ENCODE assay signal across 9 cellular contexts in genomic region chr16:49859139-49859947, GRCh38. TPM values are rescaled to one million over a fixed set of nuclear protein-coding genes. Genes with fewer than 3 reads are reported as not detected.
DNase-seq lines count a peak whose midpoint lies in the region; ATAC-seq, FAIRE-seq and TF ChIP-seq lines count a peak whose summit lies in the region.
"Had no signal": no experiment of that assay in that cellular context is flagged by ENCODE, and none has a peak within 500 bp of the region (broad histone marks: within the 10 kb centered on the region; RNA-seq: fewer than 3 reads in every experiment).

No MANE protein-coding gene starts in this region.

- TF ChIP-seq EP300 in A549 (IDR thresholded peaks at IDR 0.05): no peak

- no peak for TF ChIP-seq CTCF in A549 (IDR thresholded peaks at IDR 0.05)

- TF ChIP-seq RAD21 in A549 (conservative IDR thresholded peaks at IDR 0.05 in 1 of 2, IDR thresholded peaks at IDR 0.05 in 1 of 2): no peak

- H3K9me3 ChIP-seq in A549 (no peaks in the 10 kb centered on the region), ectodermal cell (ENCODE audit: control insufficient read depth, low read length) (no peaks in the 10 kb centered on the region), mucosa of rectum (ENCODE audit: control insufficient read depth in 2 of 2, low read length in 2 of 2) (no peaks in the 10 kb centered on the region)

- peaks cover 2% of the 10 kb centered on the region for H3K36me3 Mint-ChIP-seq in IgD-negative memory B cell

- H3K4me1 ChIP-seq in A549 (peaks cover 21% of the 10 kb centered on the region; the same call in 2 of the 3 replicates), ectodermal cell (ENCODE audit: control insufficient read depth, insufficient read depth, low read length) (peaks cover 19% of the 10 kb centered on the region), mucosa of rectum (ENCODE audit: control insufficient read depth in 2 of 2, insufficient read depth in 2 of 2, low read length in 2 of 2) (peaks cover 11 to 19% of the 10 kb centered on the region in 2 donors)

- FAIRE-seq in A549 (lab: Jason Lieb, UNC): no peak

- POLR2A ChIA-PET in A549 (lab: Yijun Ruan, JAX): no interaction called here

- TF ChIP-seq POLR2A in A549 (IDR thresholded peaks at IDR 0.05; ENCODE audit: low read length) (no peak), GM18505 (IDR thresholded peaks at IDR 0.05; ENCODE audit: borderline replicate concordance, extremely low read depth, insufficient read depth, insufficient read length) (no peak)

- no peak for ATAC-seq in A549
- ATAC-seq in HG02623 (IDR thresholded peaks at IDR 0.05; ENCODE audit: unreplicated experiment): no peak
- no peak for ATAC-seq in GM18505 (IDR thresholded peaks at IDR 0.05; ENCODE audit: unreplicated experiment)
- ATAC-seq in GM18907 (IDR thresholded peaks at IDR 0.05; ENCODE audit: unreplicated experiment): no peak

- no peak for DNase-seq in A549 (ENCODE audit: low read depth in 1 of 2, low spot score in 1 of 2)
- no peak for DNase-seq in HPDE6-E6E7 (ENCODE audit: extremely low spot score)
- DNase-seq: NCI-H510A had no signal

- peak overlapping the region; percentile 54 to 81 (median 76) for H3K4me3 Mint-ChIP-seq in IgD-negative memory B cell

- H3K27ac ChIP-seq in A549 (no peak overlapping the region), ectodermal cell (ENCODE audit: insufficient read depth, low read depth, low read length, poor library complexity, severe bottlenecking) (no peak overlapping the region), mucosa of rectum (ENCODE audit: low read depth in 2 of 2, low read length in 2 of 2) (peak overlapping the region; percentile 58 to 70)

- H3K36me3 ChIP-seq in ectodermal cell (ENCODE audit: control insufficient read depth, insufficient read depth, low read length): no peaks in the 10 kb centered on the region
- H3K36me3 ChIP-seq in mucosa of rectum (ENCODE audit: control insufficient read depth in 2 of 2, insufficient read depth in 2 of 2, low read length in 2 of 2): no peaks in the 10 kb centered on the region

- peak overlapping the region; percentile 99 for H3K4me2 ChIP-seq in A549

- H3K4me3 ChIP-seq in A549 (peak overlapping the region; percentile 97), ectodermal cell (ENCODE audit: insufficient read depth, low read depth, low read length) (peak overlapping the region; percentile 73), mucosa of rectum (ENCODE audit: low read length in 2 of 2) (peak overlapping the region; percentile 68 to 69)

- peaks cover 27% of the 10 kb centered on the region for H3K27me3 ChIP-seq in ectodermal cell (ENCODE audit: control insufficient read depth, insufficient read depth, low read length, poor library complexity, severe bottlenecking)
- H3K27me3 ChIP-seq in mucosa of rectum (ENCODE audit: control insufficient read depth in 2 of 2, insufficient read depth in 2 of 2, low read length in 2 of 2): peaks cover 0 to 4% of the 10 kb centered on the region in 2 donors

- no peaks in the 10 kb centered on the region for H3K9me3 Mint-ChIP-seq in IgD-negative memory B cell

- H3K27me3 Mint-ChIP-seq in IgD-negative memory B cell: peaks cover 17% of the 10 kb centered on the region

- WGBS in A549 (ENCODE audit: missing lambda C conversion rate): 44% methylated on average over 28 of the region's 28 CpGs
- WGBS in ectodermal cell, 2 experiments: 10 to 11% methylated on average over 28 of the region's 28 CpGs

- peak overlapping the region in 1 of 3 donors; percentile 7 for H3K27ac Mint-ChIP-seq in IgD-negative memory B cell

- H3K4me1 Mint-ChIP-seq in IgD-negative memory B cell: peaks cover 5 to 7% (median 7%) of the 10 kb centered on the region in 3 donors

- CTCF ChIA-PET in A549 (lab: Yijun Ruan, JAX): interaction anchor here (0.7 to 5.1 kb wide), 6 partner anchors 8 to 166 kb away, joined by 3 to 116 read pairs (median 3); partner anchors contain the start of gene CNEP1R1

- peak overlapping the region; percentile 32 to 60 for H3K9ac ChIP-seq in mucosa of rectum (ENCODE audit: low read depth in 1 of 2, low read length in 2 of 2)

TF ChIP-seq in A549, 52 proteins besides CTCF, POLR2A, EP300 and RAD21:
- no peak for TF ChIP-seq KDM1A (IDR thresholded peaks at IDR 0.05; ENCODE audit: low read depth)

RNA-seq across cellular contexts. Expression of gene ZNF423, which starts 3.4 kb away (rescaled TPM):
- polyA plus RNA-seq in A549 (2011; rRNA removed) (0.07 and 0.10 TPM in 2 replicates), A549 (2017; fragmentation: RNase III; extraction: RNeasy Plus Mini Kit Qiagen cat#74134 plus additional on column Dnase treatment) (0.04 to 0.15 TPM (median 0.14 TPM) in 3 replicates), IgD-negative memory B cell (not detected)
- polyA plus RNA-seq in A549 (2012; cell fraction: cytosol; rRNA removed): 0.03 and 0.09 TPM in 2 replicates
- 0.02 and 0.06 TPM in 2 replicates for polyA plus RNA-seq in A549 (2012; cell fraction: nucleus; rRNA removed)
- 0.12 and 0.24 TPM in 2 replicates for polyA minus RNA-seq in A549 (2011; rRNA and poly(A)+ RNA removed)
- 86.8 TPM for polyA plus RNA-seq in ectodermal cell (2013, experiment 1 of 4)
- 75.8 TPM for polyA plus RNA-seq in ectodermal cell (2013, experiment 2 of 4)
- 49.6 TPM for polyA plus RNA-seq in ectodermal cell (2013, experiment 3 of 4)
- 50.4 TPM for polyA plus RNA-seq in ectodermal cell (2013, experiment 4 of 4)

Comparison
In these comparisons a context has a peak if more than half of its experiments do, and no peak if none do; other contexts are left out.
1. H3K27ac ChIP-seq: peak in mucosa of rectum (2 of 2); none in A549 (0 of 2) and ectodermal cell (single experiment).
2. Peak in every context shown above with its lines, with median percentiles within 50 percentile points of each other: H3K4me3 ChIP-seq.